14 cellular contexts compared by ENCODE assay signal in the genomic region with DNA sequence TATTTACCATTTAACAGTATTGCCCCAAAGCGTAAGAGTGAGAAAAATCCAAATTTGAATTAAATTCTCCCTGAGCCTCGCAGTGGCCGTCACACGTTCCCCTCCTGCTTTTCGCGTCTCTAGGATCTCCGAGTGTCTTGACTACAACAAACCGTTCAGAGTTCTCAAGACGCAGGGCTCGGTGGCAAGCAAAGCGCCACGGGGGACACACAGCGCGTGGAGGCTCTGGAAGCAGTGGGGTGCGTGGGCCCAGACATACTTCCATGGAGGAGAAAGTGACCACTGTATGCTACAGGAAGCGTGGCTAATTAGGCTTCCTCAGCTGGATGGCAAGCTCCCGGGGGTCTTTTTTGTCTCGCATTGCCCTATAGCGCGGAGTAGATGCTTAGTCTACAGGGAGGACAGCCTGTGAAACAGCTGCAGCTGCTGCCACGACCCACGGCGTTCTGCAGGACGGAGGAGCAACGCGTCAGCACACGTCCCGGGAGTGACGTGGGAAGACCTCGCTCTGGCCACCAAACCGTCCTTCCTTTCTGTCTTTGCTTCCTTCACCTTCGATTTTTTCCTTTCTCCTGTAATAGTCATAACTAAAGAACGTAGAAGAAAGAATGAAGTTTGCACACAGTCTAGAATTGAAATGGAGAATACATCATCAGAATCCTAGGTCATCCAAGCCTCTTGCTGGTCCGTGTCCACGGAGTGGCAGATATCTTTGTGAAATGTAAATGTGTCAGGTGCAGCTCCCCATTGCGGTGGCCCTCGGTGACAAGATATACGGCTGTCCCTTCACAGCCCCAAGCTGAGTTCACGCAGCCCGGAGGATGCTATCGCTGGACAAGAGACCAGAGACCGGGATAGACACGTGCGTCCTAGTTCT.
"Had no signal": no experiment of that assay in that cellular context is flagged by ENCODE, and none has a peak within 500 bp of the region (broad histone marks: within the 10 kb centered on the region; RNA-seq: fewer than 3 reads in every experiment).

No MANE protein-coding gene starts in this region.

- DNase-seq: activated CD4-positive, alpha-beta T cell treated with anti-CD3 and anti-CD28 coated beads, Interleukin-2, amount 50 U/mL, for 1 hour; activated CD4-positive, CD25-positive, alpha-beta regulatory T cell treated with anti-CD3 and anti-CD28 coated beads, Interleukin-2, amount 50 U/mL, for 72 hours; activated CD8-positive, alpha-beta memory T cell treated with anti-CD3 and anti-CD28 coated beads, Interleukin-2, amount 50 U/mL, for 4 hours; activated naive CD4-positive, alpha-beta T cell treated with anti-CD3 and anti-CD28 coated beads for 36 hours; activated T-cell treated with anti-CD3 and anti-CD28 coated beads, Interleukin-2, amount 50 U/mL, for 4 hours; aorta; effector memory CD8-positive, alpha-beta T cell; foreskin fibroblast; right cardiac atrium; stimulated activated naive CD8-positive, alpha-beta T cell treated with anti-CD3 and anti-CD28 coated beads, Interleukin-15, Interleukin-2, amounts not matched to agents 100 U/mL and 50 U/mL, for 24 hours; upper lobe of left lung had no signal

- H3K27me3 ChIP-seq: breast epithelium, suprapubic skin, upper lobe of left lung had no signal

- H3K36me3 ChIP-seq: breast epithelium, suprapubic skin, upper lobe of left lung had no signal

- H3K9me3 ChIP-seq: breast epithelium, suprapubic skin, upper lobe of left lung had no signal

- H3K4me3 ChIP-seq: breast epithelium, skin epidermis, suprapubic skin, upper lobe of left lung had no signal

- ATAC-seq: activated T-cell treated with anti-CD3 and anti-CD28 coated beads, Interleukin-2, amount 50 U/mL, for 4 hours; effector memory CD8-positive, alpha-beta T cell; right cardiac atrium; stimulated activated naive CD8-positive, alpha-beta T cell treated with anti-CD3 and anti-CD28 coated beads, Interleukin-15, Interleukin-2, amounts not matched to agents 100 U/mL and 50 U/mL, for 24 hours had no signal

- H3K4me1 ChIP-seq: breast epithelium, suprapubic skin, upper lobe of left lung had no signal

- H3K27ac ChIP-seq: breast epithelium, suprapubic skin, upper lobe of left lung had no signal
